23 cellular contexts compared by ENCODE assay signal in the genomic region with DNA sequence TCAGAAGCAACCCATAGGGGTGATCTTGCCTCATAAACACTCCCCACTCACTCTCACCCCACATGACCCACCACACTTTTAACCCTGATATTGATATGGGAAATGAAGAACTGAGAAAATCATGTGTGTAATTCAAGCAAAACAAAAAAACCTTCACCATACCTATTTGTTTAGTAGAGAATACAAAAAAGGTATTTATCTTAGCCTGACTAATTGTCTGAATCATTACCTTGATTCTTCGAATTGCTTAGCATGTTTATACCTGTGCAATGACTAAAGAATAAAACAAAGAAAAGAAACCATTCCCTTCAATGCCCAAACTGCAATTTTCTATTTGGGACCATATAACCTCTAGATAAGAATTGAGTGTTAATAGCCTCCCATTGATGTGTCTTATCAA. TPM values are rescaled to one million over a fixed set of nuclear protein-coding genes. Genes with fewer than 3 reads are reported as not detected.
DNase-seq lines count a peak whose midpoint lies in the region; ATAC-seq, FAIRE-seq and TF ChIP-seq lines count a peak whose summit lies in the region.
"Had no signal": no experiment of that assay in that cellular context is flagged by ENCODE, and none has a peak within 500 bp of the region (broad histone marks: within the 10 kb centered on the region; RNA-seq: fewer than 3 reads in every experiment).

No MANE protein-coding gene starts in this region.

- H3K27me3 Mint-ChIP-seq in activated T-cell treated with anti-CD3 and anti-CD28 coated beads, Interleukin-2, amount 50 U/mL, for 4 hours (ENCODE audit: low read depth), result no peaks in the 10 kb centered on the region
- H3K27me3 Mint-ChIP-seq: CD4-positive, CD25-positive, alpha-beta regulatory T cell; CD8-positive, alpha-beta memory T cell; IgD-negative memory B cell had no signal

- POLR2A ChIA-PET in RWPE1 (lab: Yijun Ruan, JAX; ENCODE audit: low non-redundant PET), result no interaction called here

- H4K20me1 ChIP-seq in keratinocyte (ENCODE audit: control insufficient read depth, extremely low read depth, insufficient read depth, low read length), result no peaks in the 10 kb centered on the region

- no peaks in the 10 kb centered on the region for H3K36me3 Mint-ChIP-seq in activated T-cell treated with anti-CD3 and anti-CD28 coated beads, Interleukin-2, amount 50 U/mL, for 4 hours (ENCODE audit: insufficient read depth)
- H3K36me3 Mint-ChIP-seq: CD4-positive, CD25-positive, alpha-beta regulatory T cell; CD8-positive, alpha-beta memory T cell had no signal

- H3K4me2 ChIP-seq in keratinocyte (ENCODE audit: control insufficient read depth, extremely low read depth, insufficient read depth, low read depth, low read length), result peak overlapping the region; percentile 52

- no peaks in the 10 kb centered on the region for H3K9me3 ChIP-seq in keratinocyte (ENCODE audit: control insufficient read depth, low read depth, low read length)
- H3K9me3 ChIP-seq: BE2C had no signal

- H3K4me3 ChIP-seq in epithelial cell of esophagus (ENCODE audit: low read length) (no peak overlapping the region), keratinocyte (ENCODE audit: control insufficient read depth in 2 of 3, extremely low read depth in 1 of 3, insufficient read depth in 2 of 3, low read depth in 1 of 3, low read length in 3 of 3) (no peak overlapping the region)

- no peak overlapping the region for H3K4me3 Mint-ChIP-seq in activated T-cell treated with anti-CD3 and anti-CD28 coated beads, Interleukin-2, amount 50 U/mL, for 4 hours
- H3K4me3 Mint-ChIP-seq: CD4-positive, CD25-positive, alpha-beta regulatory T cell; CD8-positive, alpha-beta memory T cell; HFFc6; IgD-negative memory B cell had no signal

- peak overlapping the region; percentile 32 for H2AFZ ChIP-seq in keratinocyte (ENCODE audit: control insufficient read depth, low read length)

- H3K4me1 Mint-ChIP-seq in activated T-cell treated with anti-CD3 and anti-CD28 coated beads, Interleukin-2, amount 50 U/mL, for 4 hours (ENCODE audit: low read depth), result no peaks in the 10 kb centered on the region
- H3K4me1 Mint-ChIP-seq: CD4-positive, CD25-positive, alpha-beta regulatory T cell; CD8-positive, alpha-beta memory T cell; IgD-negative memory B cell had no signal

- no peaks in the 10 kb centered on the region for H3K36me3 ChIP-seq in keratinocyte (ENCODE audit: control insufficient read depth in 2 of 2, extremely low read depth in 1 of 2, insufficient read depth in 2 of 2, low read length in 2 of 2)
- H3K36me3 ChIP-seq: BE2C had no signal

- no peaks in the 10 kb centered on the region for H3K9me3 Mint-ChIP-seq in activated T-cell treated with anti-CD3 and anti-CD28 coated beads, Interleukin-2, amount 50 U/mL, for 4 hours

- H3K9me1 ChIP-seq in keratinocyte (ENCODE audit: control insufficient read depth, extremely low read depth, insufficient read depth, low read length), result no peaks in the 10 kb centered on the region

- peak overlapping the region; percentile 13 for H3K9ac ChIP-seq in keratinocyte (ENCODE audit: control insufficient read depth, extremely low read depth, insufficient read depth, low read length)

- DNase-seq in NCI-H146 treated with DMSO at 0.1 percent for 48 hours (lab: John Stamatoyannopoulos, UW; ENCODE audit: unreplicated experiment), result peak; percentile 64
- DNase-seq in RWPE1 (ENCODE audit: low spot score), result peak; percentile 79
- DNase-seq in epithelial cell of esophagus (ENCODE audit: low read depth), result peak; percentile 81
- no peak for DNase-seq in keratinocyte (ENCODE audit: low read depth, low spot score)
- no peak for DNase-seq in NCI-H2196 treated with DMSO at 0.1 percent for 48 hours (lab: John Stamatoyannopoulos, UW; ENCODE audit: unreplicated experiment)
- no peak for DNase-seq in activated T-cell treated with anti-CD3 and anti-CD28 coated beads, Interleukin-2, amount 50 U/mL, for 4 hours
- no peak for DNase-seq in D721Med (ENCODE audit: insufficient read length, low spot score)
- DNase-seq in GM03348 (ENCODE audit: low spot score), result no peak
- DNase-seq: ACHN; BE2C; C1 segment of cervical spinal cord; CD4-positive, CD25-positive, alpha-beta regulatory T cell; CD8-positive, alpha-beta memory T cell; COR-L47; GOT3; H7; HFFc6 had no signal

- H3K27me3 ChIP-seq in keratinocyte (ENCODE audit: control insufficient read depth, extremely low read depth, insufficient read depth, low read length), result no peaks in the 10 kb centered on the region
- H3K27me3 ChIP-seq: BE2C had no signal

- no peak overlapping the region for H3K27ac ChIP-seq in RWPE1
- peak overlapping the region; percentile 60 for H3K27ac ChIP-seq in keratinocyte (ENCODE audit: control insufficient read depth, insufficient read depth, low read length)

- FAIRE-seq in keratinocyte (lab: Jason Lieb, UNC), result peak; percentile 49
- no peak for FAIRE-seq in D721Med (lab: Jason Lieb, UNC)
- FAIRE-seq: G401.6, GM12892, GM18507, HepG2 had no signal

- no peak for ATAC-seq in activated T-cell treated with anti-CD3 and anti-CD28 coated beads, Interleukin-2, amount 50 U/mL, for 4 hours
- ATAC-seq: HCT116, HepG2 had no signal

- CTCF ChIA-PET in RWPE1 (lab: Yijun Ruan, JAX), result interaction anchor here (0.7 kb wide), 1 partner anchor 10 kb away, joined by 3 read pairs; no protein-coding TSS in a partner anchor

- dilution Hi-C loops in keratinocyte (cut with MboI; ENCODE audit: extremely low pct_ligation_motif_present, low sequenced_read_pairs), result no loop called here

- H3K4me1 ChIP-seq in keratinocyte (ENCODE audit: control insufficient read depth, extremely low read depth, insufficient read depth, low read length), result peaks cover 11% of the 10 kb centered on the region
- H3K4me1 ChIP-seq: BE2C had no signal

- TF ChIP-seq CTCF in RWPE1 (conservative IDR thresholded peaks at IDR 0.05; ENCODE audit: low read depth) (no peak), epithelial cell of esophagus (IDR thresholded peaks at IDR 0.05; ENCODE audit: insufficient read depth, low read depth, low read length, missing control alignments) (peak; percentile 3), keratinocyte (optimal IDR thresholded peaks at IDR 0.05 in 1 of 3, IDR thresholded peaks at IDR 0.05 in 1 of 3, conservative IDR thresholded peaks at IDR 0.05 in 1 of 3; ENCODE audit: extremely low read depth in 1 of 3, insufficient read depth in 2 of 3, low read length in 3 of 3) (no peak), D721Med (IDR thresholded peaks at IDR 0.05; ENCODE audit: insufficient read depth, missing control alignments) (no peak)

- no peaks in the 10 kb centered on the region for H3K79me2 ChIP-seq in keratinocyte (ENCODE audit: control insufficient read depth, insufficient read depth, low read length)

RNA-seq across cellular contexts. Expression of a gene that starts 1.8 kb away (rescaled TPM):
- polyA plus RNA-seq in keratinocyte, result 0.16 to 0.28 TPM in 2 of 3 replicates, not detected in the other
- polyA plus RNA-seq in keratinocyte (2011; ENCODE audit: low read depth), result 1.7 TPM
- 0.26 TPM in 1 of 2 replicates, not detected in the other for polyA plus RNA-seq in keratinocyte (2011; cell fraction: cytosol; rRNA removed)
- 0.42 TPM in 1 of 2 replicates, not detected in the other for polyA plus RNA-seq in keratinocyte (2011; cell fraction: nucleus; rRNA removed)
- 0.09 and 5.7 TPM in 2 replicates for polyA plus RNA-seq in keratinocyte (2012; ENCODE audit: low replicate concordance)
- not detected in 3 replicates for polyA minus RNA-seq in keratinocyte
- not detected for polyA minus RNA-seq in keratinocyte (2011; cell fraction: cytosol; rRNA and poly(A)+ RNA removed)
- not detected in 2 replicates for polyA minus RNA-seq in keratinocyte (2011; cell fraction: nucleus; rRNA and poly(A)+ RNA removed)
- not detected for total RNA-seq in activated T-cell treated with anti-CD3 and anti-CD28 coated beads, Interleukin-2, amount 50 U/mL, for 4 hours
- total RNA-seq: CD4-positive, CD25-positive, alpha-beta regulatory T cell; CD8-positive, alpha-beta memory T cell; H7; HepG2; HFFc6 had no signal
- polyA plus RNA-seq: CD4-positive, CD25-positive, alpha-beta regulatory T cell; CD8-positive, alpha-beta memory T cell; HepG2; IgD-negative memory B cell had no signal

RNA-seq across cellular contexts. Expression of a gene that starts 51.1 kb away (rescaled TPM):
- polyA plus RNA-seq in keratinocyte, result 0.07 to 0.18 TPM in 2 of 3 replicates, not detected in the other
- 0.12 TPM for polyA plus RNA-seq in keratinocyte (2011; ENCODE audit: low read depth)
- not detected in 2 replicates for polyA plus RNA-seq in keratinocyte (2011; cell fraction: cytosol; rRNA removed)
- 0.28 TPM in 1 of 2 replicates, not detected in the other for polyA plus RNA-seq in keratinocyte (2011; cell fraction: nucleus; rRNA removed)
- 0.07 TPM in 1 of 2 replicates, not detected in the other for polyA plus RNA-seq in keratinocyte (2012; ENCODE audit: low replicate concordance)
- polyA minus RNA-seq in keratinocyte, result not detected in 3 replicates
- not detected for polyA minus RNA-seq in keratinocyte (2011; cell fraction: cytosol; rRNA and poly(A)+ RNA removed)
- not detected in 2 replicates for polyA minus RNA-seq in keratinocyte (2011; cell fraction: nucleus; rRNA and poly(A)+ RNA removed)
- not detected for total RNA-seq in activated T-cell treated with anti-CD3 and anti-CD28 coated beads, Interleukin-2, amount 50 U/mL, for 4 hours
- total RNA-seq: CD4-positive, CD25-positive, alpha-beta regulatory T cell; CD8-positive, alpha-beta memory T cell; H7; HepG2; HFFc6 had no signal
- polyA plus RNA-seq: CD4-positive, CD25-positive, alpha-beta regulatory T cell; CD8-positive, alpha-beta memory T cell; HepG2; IgD-negative memory B cell had no signal

Comparison
In these comparisons a context has a peak if more than half of its experiments do, and no peak if none do; other contexts are left out.
1. DNase-seq: peak in NCI-H146 treated with DMSO at 0.1 percent for 48 hours (single experiment), RWPE1 (single experiment) and epithelial cell of esophagus (single experiment); none in keratinocyte (single experiment), NCI-H2196 treated with DMSO at 0.1 percent for 48 hours (single experiment), activated T-cell treated with anti-CD3 and anti-CD28 coated beads, Interleukin-2, amount 50 U/mL, for 4 hours (single experiment), D721Med (single experiment) and GM03348 (single experiment).